ENCODE assay signal across 36 cellular contexts in genomic region chr5:59340637-59341036, GRCh38.
"Had no signal": no experiment of that assay in that cellular context is flagged by ENCODE, and none has a peak within 500 bp of the region (broad histone marks: within the 10 kb centered on the region; RNA-seq: fewer than 3 reads in every experiment).

No MANE protein-coding gene starts in this region.

- H3K27me3 ChIP-seq: MG63 had no signal

- H3K4me2 ChIP-seq: KMS-11 had no signal

- H3K9ac ChIP-seq: KMS-11 had no signal

- H3K4me3 ChIP-seq: MG63 had no signal

- H3K36me3 ChIP-seq: MG63 had no signal

- DNase-seq: Karpas-422, Kasumi-1, KG1, MG63, MM.1S, MV-4-11, NCI-H1048, NCI-H1092, NCI-H1092 treated with DMSO at 0.1 percent for 48 hours, NCI-H1105, NCI-H1105 treated with DMSO at 0.1 percent for 48 hours, NCI-H1417 treated with DMSO at 0.1 percent for 48 hours, NCI-H1436, NCI-H1436 treated with DMSO at 0.1 percent for 48 hours, NCI-H146, NCI-H1694, NCI-H1694 treated with DMSO at 0.1 percent for 48 hours, NCI-H187, NCI-H187 treated with DMSO at 0.1 percent for 48 hours, NCI-H1930, NCI-H2029, NCI-H2029 treated with DMSO at 0.1 percent for 48 hours, NCI-H2081, NCI-H2081 treated with DMSO at 0.1 percent for 48 hours, NCI-H2107, NCI-H2171, NCI-H2171 treated with DMSO at 0.1 percent for 48 hours, NCI-H2227 treated with DMSO at 0.1 percent for 48 hours, NCI-H226, NCI-H345, NCI-H446, NCI-H446 treated with DMSO at 0.1 percent for 48 hours, NCI-H510A, NCI-H510A treated with DMSO at 0.1 percent for 48 hours, NCI-H524 had no signal

- H3K27ac ChIP-seq: KMS-11 had no signal

- H3K9me3 ChIP-seq: MG63 had no signal
